Comparison of ENCODE assay signal across 8 cellular contexts in genomic region chr1:208243522-208243850, GRCh38. TPM values are rescaled to one million over a fixed set of nuclear protein-coding genes. Genes with fewer than 3 reads are reported as not detected.
DNase-seq lines count a peak whose midpoint lies in the region; ATAC-seq, FAIRE-seq and TF ChIP-seq lines count a peak whose summit lies in the region.

No MANE protein-coding gene starts in this region.

- peaks cover 17% of the 10 kb centered on the region for H3K27me3 Mint-ChIP-seq in CD8-positive, alpha-beta T cell (ENCODE audit: low read depth)
- peaks cover 16% of the 10 kb centered on the region for H3K27me3 Mint-ChIP-seq in IgD-negative memory B cell
- peaks cover 18% of the 10 kb centered on the region for H3K27me3 Mint-ChIP-seq in stimulated activated naive CD8-positive, alpha-beta T cell treated with anti-CD3 and anti-CD28 coated beads, Interleukin-15, Interleukin-2, amounts not matched to agents 100 ng/mL and 50 ng/mL, for 24 hours

- no peak for ATAC-seq in CD8-positive, alpha-beta T cell
- ATAC-seq in GM21619 (IDR thresholded peaks at IDR 0.05; ENCODE audit: unreplicated experiment) = no peak

- no peak overlapping the region for H3K27ac ChIP-seq in CD8-positive, alpha-beta T cell (ENCODE audit: low read depth, low read length)
- H3K27ac ChIP-seq in kidney (ENCODE audit: low read depth in 2 of 2, low read length in 2 of 2) = peak overlapping the region; percentile 68 to 80

- peak overlapping the region; percentile 80 for H3K4me3 Mint-ChIP-seq in CD8-positive, alpha-beta T cell
- H3K4me3 Mint-ChIP-seq in IgD-negative memory B cell = peak overlapping the region; percentile 80 to 95 (median 90)
- peak overlapping the region; percentile 83 for H3K4me3 Mint-ChIP-seq in stimulated activated naive CD8-positive, alpha-beta T cell treated with anti-CD3 and anti-CD28 coated beads, Interleukin-15, Interleukin-2, amounts not matched to agents 100 ng/mL and 50 ng/mL, for 24 hours

- CTCF ChIA-PET in CD8-positive, alpha-beta T cell (lab: Charles Lee) = interaction anchor here (1.3 to 10.1 kb wide), 4 partner anchors 13 to 220 kb away, joined by 3 to 150 read pairs (median 5); no protein-coding TSS in a partner anchor

- H3K9me3 Mint-ChIP-seq in CD8-positive, alpha-beta T cell = no peaks in the 10 kb centered on the region
- H3K9me3 Mint-ChIP-seq in IgD-negative memory B cell = no peaks in the 10 kb centered on the region
- no peaks in the 10 kb centered on the region for H3K9me3 Mint-ChIP-seq in stimulated activated naive CD8-positive, alpha-beta T cell treated with anti-CD3 and anti-CD28 coated beads, Interleukin-15, Interleukin-2, amounts not matched to agents 100 ng/mL and 50 ng/mL, for 24 hours

- peaks cover 4% of the 10 kb centered on the region for H3K4me1 ChIP-seq in CD8-positive, alpha-beta T cell (ENCODE audit: insufficient read depth, low read length)
- peaks cover 13 to 36% of the 10 kb centered on the region in 2 donors for H3K4me1 ChIP-seq in kidney (ENCODE audit: control insufficient read depth in 1 of 2, insufficient read depth in 1 of 2, low read depth in 1 of 2, low read length in 2 of 2)

- peak overlapping the region; percentile 66 to 77 for H3K9ac ChIP-seq in kidney (ENCODE audit: low read length in 2 of 2)

- POLR2A ChIA-PET in CD8-positive, alpha-beta T cell (lab: Charles Lee) = interaction anchor here (1.9 to 2.4 kb wide), 2 partner anchors 15 to 222 kb away, joined by 4 to 21 read pairs; no protein-coding TSS in a partner anchor

- H3K36me3 ChIP-seq in CD8-positive, alpha-beta T cell (ENCODE audit: insufficient read depth, low read length) = no peaks in the 10 kb centered on the region
- no peaks in the 10 kb centered on the region for H3K36me3 ChIP-seq in kidney (ENCODE audit: control insufficient read depth in 1 of 2, insufficient read depth in 2 of 2, low read length in 2 of 2)

- TF ChIP-seq CTCF in CD8-positive, alpha-beta T cell (IDR thresholded peaks at IDR 0.05) = no peak
- no peak for TF ChIP-seq CTCF in kidney (IDR thresholded peaks at IDR 0.05; ENCODE audit: borderline replicate concordance, extremely low read depth, insufficient read depth)

- peak overlapping the region; percentile 78 for H3K4me3 ChIP-seq in CD8-positive, alpha-beta T cell (ENCODE audit: low read depth, low read length)
- H3K4me3 ChIP-seq in kidney (ENCODE audit: low read length in 2 of 2) = peak overlapping the region; percentile 66 to 71

- peaks cover 8% of the 10 kb centered on the region for H3K4me1 Mint-ChIP-seq in CD8-positive, alpha-beta T cell (ENCODE audit: low read depth)
- peaks cover 3 to 7% (median 6%) of the 10 kb centered on the region in 3 donors for H3K4me1 Mint-ChIP-seq in IgD-negative memory B cell
- H3K4me1 Mint-ChIP-seq in stimulated activated naive CD8-positive, alpha-beta T cell treated with anti-CD3 and anti-CD28 coated beads, Interleukin-15, Interleukin-2, amounts not matched to agents 100 ng/mL and 50 ng/mL, for 24 hours (ENCODE audit: low read depth) = peaks cover 12% of the 10 kb centered on the region

- H3K9me3 ChIP-seq in CD8-positive, alpha-beta T cell (ENCODE audit: low read length) = no peaks in the 10 kb centered on the region
- no peaks in the 10 kb centered on the region for H3K9me3 ChIP-seq in kidney (ENCODE audit: control insufficient read depth in 1 of 2, low read length in 2 of 2)

- FAIRE-seq in kidney (lab: Jason Lieb, UNC) (no peak), HTR-8/SVneo (lab: Jason Lieb, UNC) (no peak)

- no peaks in the 10 kb centered on the region for H3K27me3 ChIP-seq in CD8-positive, alpha-beta T cell (ENCODE audit: insufficient read depth, low read length)

- DNase-seq in CD8-positive, alpha-beta T cell = peak in 2 of 7 experiments; percentile 17 to 62
- DNase-seq in astrocyte of the hippocampus (ENCODE audit: low read depth, low spot score) (peak; percentile 56), kidney (peak; percentile 78), medulla oblongata (ENCODE audit: extremely low spot score) (no peak), HTR-8/SVneo (ENCODE audit: insufficient read length, low spot score) (no peak)

- no peaks in the 10 kb centered on the region for H3K36me3 Mint-ChIP-seq in CD8-positive, alpha-beta T cell
- H3K36me3 Mint-ChIP-seq in IgD-negative memory B cell = no peaks in the 10 kb centered on the region
- no peaks in the 10 kb centered on the region for H3K36me3 Mint-ChIP-seq in stimulated activated naive CD8-positive, alpha-beta T cell treated with anti-CD3 and anti-CD28 coated beads, Interleukin-15, Interleukin-2, amounts not matched to agents 100 ng/mL and 50 ng/mL, for 24 hours (ENCODE audit: low read depth)

- no peak overlapping the region for H3K27ac Mint-ChIP-seq in CD8-positive, alpha-beta T cell
- H3K27ac Mint-ChIP-seq in IgD-negative memory B cell = no peak overlapping the region
- H3K27ac Mint-ChIP-seq in stimulated activated naive CD8-positive, alpha-beta T cell treated with anti-CD3 and anti-CD28 coated beads, Interleukin-15, Interleukin-2, amounts not matched to agents 100 ng/mL and 50 ng/mL, for 24 hours = no peak overlapping the region

- intact Hi-C loops in CD8-positive, alpha-beta T cell (cut with DNase I, micrococcal nuclease) = loop anchor here (10.0 kb wide), 1 partner anchor 419 kb away; no protein-coding TSS in a partner anchor
- intact Hi-C loops in kidney (cut with DNase I) = loop anchor here (10.0 kb wide), 1 partner anchor 219 kb away; no protein-coding TSS in a partner anchor

RNA-seq across cellular contexts. Expression of gene PLXNA2, which starts 0.7 kb away (rescaled TPM):
- total RNA-seq in CD8-positive, alpha-beta T cell = 1 to 10 TPM; 1.3 to 1.9 TPM
- polyA plus RNA-seq in IgD-negative memory B cell = 0.15 TPM
- 27.9 TPM for total RNA-seq in kidney
- polyA plus RNA-seq in kidney (ENCODE audit: insufficient read depth, low read depth, low replicate concordance) = 2.4 TPM

Comparison
In these comparisons a context has a peak if more than half of its experiments do, and no peak if none do; other contexts are left out.
1. DNase-seq: peak in astrocyte of the hippocampus (single experiment) and kidney (single experiment); none in medulla oblongata (single experiment) and HTR-8/SVneo (single experiment).
2. Peak in every context shown above with its lines, with median percentiles within 50 percentile points of each other: H3K4me3 Mint-ChIP-seq.